8 cellular contexts compared by ENCODE assay signal in the genomic region with DNA sequence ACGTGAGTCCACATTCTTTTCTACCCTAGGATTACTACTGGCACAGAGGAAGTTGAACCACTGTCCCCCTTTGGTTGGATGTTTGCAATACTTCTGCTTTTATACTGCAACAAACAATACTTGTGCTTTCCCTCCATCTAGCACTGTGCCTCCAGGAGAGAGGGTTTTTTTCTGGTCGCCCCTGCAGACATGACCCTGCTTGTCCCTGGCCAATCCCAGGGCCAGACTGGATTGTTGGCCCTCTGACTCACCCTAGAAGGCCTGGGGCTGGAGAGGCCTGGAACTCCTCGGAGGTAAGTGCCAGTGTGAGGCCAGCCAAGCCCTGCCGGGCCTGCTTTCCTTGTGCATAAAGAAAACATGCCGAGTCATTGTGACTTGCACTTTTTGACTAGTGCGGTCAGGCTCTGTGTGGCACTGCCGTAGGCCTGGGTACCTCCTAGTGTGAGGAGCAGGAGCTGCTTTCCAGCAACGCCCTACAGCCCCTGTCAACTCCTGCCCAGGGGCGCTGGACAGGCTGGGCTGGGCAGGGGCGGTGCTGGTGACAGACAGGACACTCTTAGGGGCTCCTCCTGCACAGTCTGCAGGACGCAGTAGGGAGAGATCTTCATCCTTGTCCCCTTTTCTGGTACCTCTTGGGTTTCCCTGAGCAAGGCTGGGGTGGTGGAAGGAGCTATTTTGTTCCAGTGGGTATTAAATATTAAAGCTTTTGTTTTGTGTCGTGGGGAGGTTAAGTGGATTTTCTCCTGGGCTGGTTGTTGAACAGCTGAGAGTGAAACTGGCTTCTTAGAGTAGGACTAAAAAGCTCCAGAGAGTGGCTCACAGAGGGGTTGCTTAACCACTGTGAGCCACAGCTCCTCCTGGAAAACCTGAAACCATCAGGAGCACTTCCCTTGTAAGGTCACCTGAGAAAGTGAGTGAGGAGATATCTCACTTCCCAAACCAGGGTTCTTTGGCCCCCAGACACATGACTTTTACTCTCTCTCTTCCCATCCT. TPM values are rescaled to one million over a fixed set of nuclear protein-coding genes. Genes with fewer than 3 reads are reported as not detected.
DNase-seq lines count a peak whose midpoint lies in the region; ATAC-seq and TF ChIP-seq lines count a peak whose summit lies in the region.

No MANE protein-coding gene starts in this region.

- H3K4me3 Mint-ChIP-seq in stimulated activated naive CD8-positive, alpha-beta T cell treated with anti-CD3 and anti-CD28 coated beads, Interleukin-15, amount 100 ng/mL, for 72 hours: peak overlapping the region in 1 of 2 donors; percentile 38

- no peak overlapping the region for H3K4me3 ChIP-seq in liver (ENCODE audit: low read depth in 1 of 3, low read length in 3 of 3)

- TF ChIP-seq RAD21 in liver (IDR thresholded peaks at IDR 0.05): peak in 1 of 2 donors; percentile 13

- peaks cover 0 to 7% (median 6%) of the 10 kb centered on the region in 4 donors for H3K4me1 ChIP-seq in liver (ENCODE audit: control insufficient read depth in 4 of 4, insufficient read depth in 4 of 4, low read length in 3 of 4)

- no peaks in the 10 kb centered on the region for H3K27me3 Mint-ChIP-seq in stimulated activated naive CD8-positive, alpha-beta T cell treated with anti-CD3 and anti-CD28 coated beads, Interleukin-15, amount 100 ng/mL, for 72 hours

- H3K27ac Mint-ChIP-seq in stimulated activated naive CD8-positive, alpha-beta T cell treated with anti-CD3 and anti-CD28 coated beads, Interleukin-15, amount 100 ng/mL, for 72 hours: peak overlapping the region; percentile 84 to 97

- TF ChIP-seq CTCF in C4-2B (conservative IDR thresholded peaks at IDR 0.05) (no peak), liver (IDR thresholded peaks at IDR 0.05; ENCODE audit: low read depth, low read length, missing input control) (no peak)

- H3K27me3 ChIP-seq in liver (ENCODE audit: control insufficient read depth in 4 of 4, insufficient read depth in 4 of 4, low read length in 3 of 4): no peaks in the 10 kb centered on the region

- ATAC-seq in GM19395 (IDR thresholded peaks at IDR 0.05; ENCODE audit: unreplicated experiment) (peak; percentile 79), GM21526 (IDR thresholded peaks at IDR 0.05; ENCODE audit: low FRiP score, unreplicated experiment) (no peak)
- ATAC-seq in stimulated activated naive CD8-positive, alpha-beta T cell treated with anti-CD3 and anti-CD28 coated beads, Interleukin-15, amount 100 ng/mL, for 72 hours: peak; percentile 63

- peaks cover 17% of the 10 kb centered on the region for H3K4me1 Mint-ChIP-seq in stimulated activated naive CD8-positive, alpha-beta T cell treated with anti-CD3 and anti-CD28 coated beads, Interleukin-15, amount 100 ng/mL, for 72 hours

- H3K9me3 ChIP-seq in liver (ENCODE audit: control insufficient read depth in 4 of 4, low read length in 3 of 4): no peaks in the 10 kb centered on the region

- H3K27ac ChIP-seq in C4-2B: peak overlapping the region; percentile 81
- H3K27ac ChIP-seq in liver (ENCODE audit: low read depth in 1 of 2, low read length in 2 of 2): peak overlapping the region in 1 of 2 donors; percentile 15

- H3K9ac ChIP-seq in liver (ENCODE audit: low read depth in 1 of 2, low read length in 2 of 2): no peak overlapping the region

- no peaks in the 10 kb centered on the region for H3K36me3 ChIP-seq in liver (ENCODE audit: control insufficient read depth in 4 of 4, insufficient read depth in 3 of 4, low read depth in 1 of 4, low read length in 3 of 4)

- peak; percentile 97 for DNase-seq in LHCN-M2 (ENCODE audit: low read depth)
- peak; percentile 78 for DNase-seq in SK-N-DZ (ENCODE audit: low spot score)
- DNase-seq in dermis microvascular lymphatic vessel endothelial cell (ENCODE audit: low read depth in 2 of 2): peak; percentile 71 to 91
- peak in 1 of 2 donors; percentile 18 for DNase-seq in stimulated activated naive CD8-positive, alpha-beta T cell treated with anti-CD3 and anti-CD28 coated beads, Interleukin-15, amount 100 ng/mL, for 72 hours

- H3K9me3 Mint-ChIP-seq in stimulated activated naive CD8-positive, alpha-beta T cell treated with anti-CD3 and anti-CD28 coated beads, Interleukin-15, amount 100 ng/mL, for 72 hours: no peaks in the 10 kb centered on the region

- WGBS in liver: 56% methylated on average over 12 of the region's 12 CpGs

TF ChIP-seq in liver, 16 proteins besides CTCF, POLR2A, EP300 and RAD21:
- TF ChIP-seq JUND (IDR thresholded peaks at IDR 0.05) (peak in 1 of 2 donors; percentile 48), YY1 (IDR thresholded peaks at IDR 0.05) (peak; percentile 49), FOXA2 (IDR thresholded peaks at IDR 0.05) (no peak), RXRA (IDR thresholded peaks at IDR 0.05) (peak in 1 of 2 donors; percentile 57), HNF4A (conservative IDR thresholded peaks at IDR 0.05) (peak in 1 of 2 donors; percentile 30), ZBTB33 (IDR thresholded peaks at IDR 0.05) (no peak), HNF4G (IDR thresholded peaks at IDR 0.05) (no peak), MAX (IDR thresholded peaks at IDR 0.05) (peak; percentile 27), NR2F2 (IDR thresholded peaks at IDR 0.05) (no peak), TAF1 (conservative IDR thresholded peaks at IDR 0.05) (no peak)
- TF ChIP-seq, protein P1, sequence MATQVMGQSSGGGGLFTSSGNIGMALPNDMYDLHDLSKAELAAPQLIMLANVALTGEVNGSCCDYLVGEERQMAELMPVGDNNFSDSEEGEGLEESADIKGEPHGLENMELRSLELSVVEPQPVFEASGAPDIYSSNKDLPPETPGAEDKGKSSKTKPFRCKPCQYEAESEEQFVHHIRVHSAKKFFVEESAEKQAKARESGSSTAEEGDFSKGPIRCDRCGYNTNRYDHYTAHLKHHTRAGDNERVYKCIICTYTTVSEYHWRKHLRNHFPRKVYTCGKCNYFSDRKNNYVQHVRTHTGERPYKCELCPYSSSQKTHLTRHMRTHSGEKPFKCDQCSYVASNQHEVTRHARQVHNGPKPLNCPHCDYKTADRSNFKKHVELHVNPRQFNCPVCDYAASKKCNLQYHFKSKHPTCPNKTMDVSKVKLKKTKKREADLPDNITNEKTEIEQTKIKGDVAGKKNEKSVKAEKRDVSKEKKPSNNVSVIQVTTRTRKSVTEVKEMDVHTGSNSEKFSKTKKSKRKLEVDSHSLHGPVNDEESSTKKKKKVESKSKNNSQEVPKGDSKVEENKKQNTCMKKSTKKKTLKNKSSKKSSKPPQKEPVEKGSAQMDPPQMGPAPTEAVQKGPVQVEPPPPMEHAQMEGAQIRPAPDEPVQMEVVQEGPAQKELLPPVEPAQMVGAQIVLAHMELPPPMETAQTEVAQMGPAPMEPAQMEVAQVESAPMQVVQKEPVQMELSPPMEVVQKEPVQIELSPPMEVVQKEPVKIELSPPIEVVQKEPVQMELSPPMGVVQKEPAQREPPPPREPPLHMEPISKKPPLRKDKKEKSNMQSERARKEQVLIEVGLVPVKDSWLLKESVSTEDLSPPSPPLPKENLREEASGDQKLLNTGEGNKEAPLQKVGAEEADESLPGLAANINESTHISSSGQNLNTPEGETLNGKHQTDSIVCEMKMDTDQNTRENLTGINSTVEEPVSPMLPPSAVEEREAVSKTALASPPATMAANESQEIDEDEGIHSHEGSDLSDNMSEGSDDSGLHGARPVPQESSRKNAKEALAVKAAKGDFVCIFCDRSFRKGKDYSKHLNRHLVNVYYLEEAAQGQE (IDR thresholded peaks at IDR 0.05): peak; percentile 36

RNA-seq across cellular contexts. Expression of gene TKT, which starts 14.4 kb away (rescaled TPM):
- total RNA-seq in LHCN-M2 (2014; rRNA removed) (212 and 235 TPM in 2 replicates), dermis microvascular lymphatic vessel endothelial cell (238 and 315 TPM in 2 replicates), liver (100 to 1,000 TPM in 1 of 2 donors, 10 to 100 TPM in 1; 79.2 to 202 TPM)
- 306 TPM for polyA plus RNA-seq in LHCN-M2 (2012)
- polyA plus RNA-seq in SK-N-DZ (2014; cell fraction: cytosol; rRNA removed): 333 and 379 TPM in 2 replicates
- 196 and 246 TPM in 2 replicates for polyA plus RNA-seq in SK-N-DZ (2014; cell fraction: nucleus; rRNA removed)
- 100 to 1,000 TPM in 1 of 2 donors, 10 to 100 TPM in 1; 18.1 to 178 TPM for polyA plus RNA-seq in liver
